Comparison of ENCODE assay signal across 15 cellular contexts in the genomic region with DNA sequence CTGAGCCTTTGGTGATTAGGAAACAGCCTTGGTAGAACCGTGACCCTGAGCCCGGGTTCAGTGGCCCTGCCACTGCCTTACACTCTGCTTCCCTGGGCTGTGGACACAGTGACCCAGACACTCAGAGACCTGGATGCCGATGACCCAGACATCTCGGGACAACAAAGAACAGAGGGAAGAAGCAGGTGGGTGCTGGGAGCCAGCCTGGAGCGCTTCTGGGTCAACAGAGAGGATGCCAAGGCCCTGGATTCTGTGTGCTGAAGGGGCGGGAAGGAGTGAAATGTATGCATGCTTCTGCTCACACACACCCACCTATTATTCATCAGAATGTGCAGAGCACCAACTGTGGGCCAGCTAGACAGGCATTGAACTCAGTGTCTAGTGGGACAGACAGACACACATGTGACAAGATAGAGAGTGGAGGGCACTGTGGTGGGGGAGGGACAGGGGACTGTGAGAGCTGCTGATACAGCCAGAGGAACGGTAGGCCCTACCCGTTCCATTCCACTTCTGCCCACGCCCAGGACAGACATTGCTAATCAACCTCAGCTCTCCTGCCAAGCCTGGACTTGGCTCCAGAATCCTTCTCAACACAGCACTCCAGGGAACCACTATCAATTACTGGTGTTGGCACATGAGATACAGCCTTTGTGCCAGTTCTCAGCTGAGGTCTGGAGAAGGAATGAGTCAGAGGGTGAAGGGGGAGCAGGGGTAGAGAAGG. TPM values are rescaled to one million over a fixed set of nuclear protein-coding genes. Genes with fewer than 3 reads are reported as not detected.
DNase-seq lines count a peak whose midpoint lies in the region; ATAC-seq and TF ChIP-seq lines count a peak whose summit lies in the region.
"Had no signal": no experiment of that assay in that cellular context is flagged by ENCODE, and none has a peak within 500 bp of the region (broad histone marks: within the 10 kb centered on the region; RNA-seq: fewer than 3 reads in every experiment).

No MANE protein-coding gene starts in this region.

- H3K4me3 Mint-ChIP-seq in activated CD4-positive, alpha-beta memory T cell treated with anti-CD3 and anti-CD28 coated beads, Interleukin-2, amount 10 ng/mL, durations not matched to agents 7 days and 5 days, result no peak overlapping the region

- H3K4me3 ChIP-seq in HCT116 (replicated peaks in 1 of 2; ENCODE audit: low read depth in 1 of 2, low read length in 2 of 2), result no peak overlapping the region
- no peak overlapping the region for H3K4me3 ChIP-seq in epithelial cell of esophagus (ENCODE audit: low read length)
- no peak overlapping the region for H3K4me3 ChIP-seq in gastrocnemius medialis
- no peak overlapping the region for H3K4me3 ChIP-seq in uterus
- H3K4me3 ChIP-seq: heart right ventricle, pancreas had no signal

- no peaks in the 10 kb centered on the region for H3K79me2 ChIP-seq in HCT116 (ENCODE audit: insufficient read depth, low read length)

- no peaks in the 10 kb centered on the region for H3K9me3 Mint-ChIP-seq in activated CD4-positive, alpha-beta memory T cell treated with anti-CD3 and anti-CD28 coated beads, Interleukin-2, amount 10 ng/mL, durations not matched to agents 7 days and 5 days

- H3K9me2 ChIP-seq in HCT116 (ENCODE audit: insufficient read depth), result no peaks in the 10 kb centered on the region

- H3K27me3 ChIP-seq in HCT116 (ENCODE audit: insufficient read depth, low read length), result peaks cover 40% of the 10 kb centered on the region
- no peaks in the 10 kb centered on the region for H3K27me3 ChIP-seq in gastrocnemius medialis
- no peaks in the 10 kb centered on the region for H3K27me3 ChIP-seq in uterus
- H3K27me3 ChIP-seq: pancreas had no signal

- POLR2A ChIA-PET in HCT116 (lab: Charles Lee), result no interaction called here
- POLR2A ChIA-PET in activated CD4-positive, alpha-beta memory T cell treated with anti-CD3 and anti-CD28 coated beads, Interleukin-2, amount 10 ng/mL, durations not matched to agents 7 days and 5 days (lab: Charles Lee), result no interaction called here

- H3K4me1 ChIP-seq in HCT116 (ENCODE audit: control insufficient read depth in 1 of 2, insufficient read depth in 2 of 2, low read length in 2 of 2), result 0 out of 4 replicates have a peak, but pooled peaks cover 0 to 8% of the 10 kb centered on the region in 2 experiments
- no peaks in the 10 kb centered on the region for H3K4me1 ChIP-seq in gastrocnemius medialis
- no peaks in the 10 kb centered on the region for H3K4me1 ChIP-seq in uterus
- H3K4me1 ChIP-seq: pancreas had no signal

- no peak overlapping the region for H2AFZ ChIP-seq in HCT116 (ENCODE audit: low read depth, low read length, poor library complexity, severe bottlenecking)

- TF ChIP-seq POLR2A in HCT116 (IDR thresholded peaks at IDR 0.05; ENCODE audit: borderline replicate concordance, extremely low read depth, insufficient read depth, insufficient read length), result no peak
- TF ChIP-seq POLR2A in gastrocnemius medialis (IDR thresholded peaks at IDR 0.05), result no peak
- no peak for TF ChIP-seq POLR2A in uterus (IDR thresholded peaks at IDR 0.05)

- TF ChIP-seq CTCF in HCT116 (IDR thresholded peaks at IDR 0.05 in 2 of 3, conservative IDR thresholded peaks at IDR 0.05 in 1 of 3; ENCODE audit: borderline replicate concordance in 1 of 3, insufficient read depth in 1 of 3, low read depth in 2 of 3, low read length in 2 of 3) (no peak), epithelial cell of esophagus (IDR thresholded peaks at IDR 0.05; ENCODE audit: insufficient read depth, low read depth, low read length, missing control alignments) (no peak), gastrocnemius medialis (IDR thresholded peaks at IDR 0.05 in 4 of 5, conservative IDR thresholded peaks at IDR 0.05 in 1 of 5) (no peak), uterus (IDR thresholded peaks at IDR 0.05) (no peak)

- H3K9me3 ChIP-seq in HCT116 (ENCODE audit: control insufficient read depth in 1 of 2, insufficient read depth in 1 of 2, low read depth in 1 of 2, low read length in 2 of 2) (no peaks in the 10 kb centered on the region), gastrocnemius medialis (no peaks in the 10 kb centered on the region), uterus (no peaks in the 10 kb centered on the region)
- H3K9me3 ChIP-seq: heart right ventricle, pancreas had no signal

- CTCF ChIA-PET in HCT116 (lab: Charles Lee), result interaction anchor here (1.0 kb wide), 1 partner anchor 18 kb away, joined by 3 read pairs; no protein-coding TSS in a partner anchor
- CTCF ChIA-PET in activated CD4-positive, alpha-beta memory T cell treated with anti-CD3 and anti-CD28 coated beads, Interleukin-2, amount 10 ng/mL, durations not matched to agents 7 days and 5 days (lab: Charles Lee), result no interaction called here

- DNase-seq in HCT116 (ENCODE audit: low read depth, low spot score), result peak; percentile 10
- DNase-seq in NCI-H446 (lab: John Stamatoyannopoulos, UW), result peak; percentile 64 to 83
- peak; percentile 39 for DNase-seq in epithelial cell of esophagus (ENCODE audit: low read depth)
- no peak for DNase-seq in gastrocnemius medialis
- DNase-seq in activated CD4-positive, alpha-beta memory T cell treated with anti-CD3 and anti-CD28 coated beads, Interleukin-2, amount 10 ng/mL, durations not matched to agents 7 days and 5 days, result no peak
- DNase-seq in NCI-H524 treated with DMSO at 0.1 percent for 48 hours (lab: John Stamatoyannopoulos, UW), result no peak
- no peak for DNase-seq in uterus
- DNase-seq: activated T-cell treated with anti-CD3 and anti-CD28 coated beads, Interleukin-2, amount 50 U/mL, for 48 hours; heart right ventricle; kidney glomerular epithelial cell; MV-4-11; pancreas; stimulated activated CD4-positive, alpha-beta T cell treated with anti-CD3 and anti-CD28 coated beads, Interleukin-12 subunit alpha, Interleukin-12 subunit beta, amount 100 ng/mL, for 4 hours; T1000 had no signal

- no TSS peak for BruUV-seq in HCT116 (replicated peaks; lab: Mats Ljungman, UMichigan)

- H3K36me3 Mint-ChIP-seq in activated CD4-positive, alpha-beta memory T cell treated with anti-CD3 and anti-CD28 coated beads, Interleukin-2, amount 10 ng/mL, durations not matched to agents 7 days and 5 days (ENCODE audit: low read depth), result no peaks in the 10 kb centered on the region

- in situ Hi-C loops in gastrocnemius medialis (cut with MboI; ENCODE audit: low sequenced_read_pairs in 4 of 4), result no loop called here

- no peak overlapping the region for H3K9ac ChIP-seq in HCT116 (ENCODE audit: low read length)

- no peaks in the 10 kb centered on the region for H4K20me1 ChIP-seq in HCT116 (ENCODE audit: insufficient read depth)

- H3K27ac Mint-ChIP-seq in activated CD4-positive, alpha-beta memory T cell treated with anti-CD3 and anti-CD28 coated beads, Interleukin-2, amount 10 ng/mL, durations not matched to agents 7 days and 5 days, result no peak overlapping the region

- no peaks in the 10 kb centered on the region for H3K36me3 ChIP-seq in HCT116 (ENCODE audit: control insufficient read depth in 1 of 2, insufficient read depth in 2 of 2, low read length in 2 of 2)
- no peaks in the 10 kb centered on the region for H3K36me3 ChIP-seq in gastrocnemius medialis
- H3K36me3 ChIP-seq in uterus, result no peaks in the 10 kb centered on the region
- H3K36me3 ChIP-seq: heart right ventricle, pancreas had no signal

- intact Hi-C loops in HCT116 (cut with micrococcal nuclease) (no loop called here), gastrocnemius medialis (cut with DNase I; ENCODE audit: low total_unique reads) (no loop called here), uterus (cut with DNase I; ENCODE audit: low total_unique reads) (no loop called here)

- no peak overlapping the region for H3K4me2 ChIP-seq in HCT116 (ENCODE audit: low read length)

- peaks cover 19% of the 10 kb centered on the region for H3K27me3 Mint-ChIP-seq in activated CD4-positive, alpha-beta memory T cell treated with anti-CD3 and anti-CD28 coated beads, Interleukin-2, amount 10 ng/mL, durations not matched to agents 7 days and 5 days

- H3K27ac ChIP-seq in HCT116 (ENCODE audit: low read depth, low read length), result no peak overlapping the region
- H3K27ac ChIP-seq in gastrocnemius medialis, result no peak overlapping the region
- no peak overlapping the region for H3K27ac ChIP-seq in uterus
- H3K27ac ChIP-seq: heart right ventricle, pancreas had no signal

- ATAC-seq in HCT116 (peak; percentile 40), gastrocnemius medialis (peak; percentile 60), GM19397 (IDR thresholded peaks at IDR 0.05; ENCODE audit: unreplicated experiment) (no peak)

- RAD21 ChIA-PET in HCT116 (lab: Charles Lee; ENCODE audit: low non-redundant PET in 1 of 2, low total read pairs in 2 of 2, uncharacterized antibody in 2 of 2, unreplicated experiment in 2 of 2), result no interaction called here

- TF ChIP-seq RAD21 in HCT116 (IDR thresholded peaks at IDR 0.05; ENCODE audit: low read depth), result no peak

- H3K4me1 Mint-ChIP-seq in activated CD4-positive, alpha-beta memory T cell treated with anti-CD3 and anti-CD28 coated beads, Interleukin-2, amount 10 ng/mL, durations not matched to agents 7 days and 5 days, result no peaks in the 10 kb centered on the region

TF ChIP-seq in HCT116, 20 proteins besides CTCF, POLR2A, EP300 and RAD21 (continues in another document):
- no peak for TF ChIP-seq ZNF274 (IDR thresholded peaks at IDR 0.05; ENCODE audit: low read depth, low read length)
- TF ChIP-seq TCF7L2 (IDR thresholded peaks at IDR 0.05; ENCODE audit: borderline replicate concordance, extremely low read depth, insufficient read depth, insufficient read length), result no peak
- no peak for TF ChIP-seq JUND (IDR thresholded peaks at IDR 0.05)
- TF ChIP-seq YY1 (IDR thresholded peaks at IDR 0.05; ENCODE audit: extremely low read depth, insufficient replicate concordance, low read depth, low read length), result no peak
- no peak for TF ChIP-seq FOSL1 (IDR thresholded peaks at IDR 0.05; ENCODE audit: low read depth)
- no peak for TF ChIP-seq EZH2phosphoT487 (IDR thresholded peaks at IDR 0.05; ENCODE audit: borderline replicate concordance)

RNA-seq across cellular contexts. Expression of a gene that starts 20.1 kb away (rescaled TPM):
- not detected for total RNA-seq in HCT116 (2021; ENCODE audit: unreplicated experiment)
- polyA plus RNA-seq in HCT116 (2012), result not detected in 2 replicates
- under 1 TPM in 1 of 4 donors, not detected in 3; 0.20 TPM for total RNA-seq in gastrocnemius medialis
- not detected for total RNA-seq in activated CD4-positive, alpha-beta memory T cell treated with anti-CD3 and anti-CD28 coated beads, Interleukin-2, amount 10 ng/mL, durations not matched to agents 7 days and 5 days
- total RNA-seq in uterus, result 1 to 10 TPM in 3 of 4 donors, under 1 TPM in 1; 0.26 to 4.4 (median 2.0) TPM

RNA-seq across cellular contexts. Expression of a gene that starts 44.5 kb away (rescaled TPM):
- total RNA-seq in HCT116 (2021; ENCODE audit: unreplicated experiment) (0.05 TPM), gastrocnemius medialis (under 1 TPM in 2 of 4 donors, not detected in 2; 0.13 to 0.41 TPM), uterus (1 to 10 TPM in 1 of 4 donors, under 1 TPM in 3; 0.26 to 5.3 (median 0.61) TPM)
- polyA plus RNA-seq in HCT116 (2012), result not detected in 2 replicates
- total RNA-seq in activated CD4-positive, alpha-beta memory T cell treated with anti-CD3 and anti-CD28 coated beads, Interleukin-2, amount 10 ng/mL, durations not matched to agents 7 days and 5 days, result not detected

RNA-seq across cellular contexts. Expression of a gene that starts 50.6 kb away (rescaled TPM):
- total RNA-seq in HCT116 (2021; ENCODE audit: unreplicated experiment) (0.20 TPM), gastrocnemius medialis (10 to 100 TPM; 16.4 to 65.3 (median 45.7) TPM), uterus (10 to 100 TPM in 3 of 4 donors, not detected in 1; 19.4 to 47.9 (median 29.7) TPM)
- 0.15 and 0.21 TPM in 2 replicates for polyA plus RNA-seq in HCT116 (2012)
- not detected for total RNA-seq in activated CD4-positive, alpha-beta memory T cell treated with anti-CD3 and anti-CD28 coated beads, Interleukin-2, amount 10 ng/mL, durations not matched to agents 7 days and 5 days

Comparison
In these comparisons a context has a peak if more than half of its experiments do, and no peak if none do; other contexts are left out.
1. DNase-seq: peak in HCT116 (single experiment), NCI-H446 (2 of 2) and epithelial cell of esophagus (single experiment); none in gastrocnemius medialis (0 of 2), activated CD4-positive, alpha-beta memory T cell treated with anti-CD3 and anti-CD28 coated beads, Interleukin-2, amount 10 ng/mL, durations not matched to agents 7 days and 5 days (single experiment), NCI-H524 treated with DMSO at 0.1 percent for 48 hours (single experiment) and uterus (0 of 2).